In genomic region chr10:95600158-95600557, GRCh38 we compare ENCODE assay signal across 19 cellular contexts.
"Had no signal": no experiment of that assay in that cellular context is flagged by ENCODE, and none has a peak within 500 bp of the region (broad histone marks: within the 10 kb centered on the region; RNA-seq: fewer than 3 reads in every experiment).

No MANE protein-coding gene starts in this region.

- H3K9me3 ChIP-seq: esophagus squamous epithelium, mucosa of descending colon, tibial artery, upper lobe of left lung had no signal

- H3K4me3 ChIP-seq: dorsolateral prefrontal cortex, esophagus squamous epithelium, mucosa of descending colon, smooth muscle cell, tibial artery, upper lobe of left lung, uterus had no signal

- H3K36me3 ChIP-seq: tibial artery, upper lobe of left lung, uterus had no signal

- H3K9me3 Mint-ChIP-seq: natural killer cell; stimulated activated memory B cell treated with anti-CD40 and anti-IgM and Interleukin-4, amounts not matched to agents 10 μg/mL and 1 μg/mL and 100 μg/mL, for 72 hours; stimulated activated naive CD8-positive, alpha-beta T cell treated with anti-CD3 and anti-CD28 coated beads, Interleukin-15, Interleukin-2, amounts not matched to agents 100 ng/mL and 50 ng/mL, for 24 hours had no signal

- H3K27ac ChIP-seq: epithelial cell of prostate, upper lobe of left lung had no signal

- H3K4me3 Mint-ChIP-seq: natural killer cell; neural crest cell; stimulated activated memory B cell treated with anti-CD40 and anti-IgM and Interleukin-4, amounts not matched to agents 10 μg/mL and 1 μg/mL and 100 μg/mL, for 72 hours; stimulated activated naive CD8-positive, alpha-beta T cell treated with anti-CD3 and anti-CD28 coated beads, Interleukin-15, Interleukin-2, amounts not matched to agents 100 ng/mL and 50 ng/mL, for 24 hours had no signal

- H3K27me3 ChIP-seq: esophagus squamous epithelium, tibial artery, upper lobe of left lung, uterus had no signal

- H3K36me3 Mint-ChIP-seq: natural killer cell had no signal

- H3K27ac Mint-ChIP-seq: natural killer cell; stimulated activated memory B cell treated with anti-CD40 and anti-IgM and Interleukin-4, amounts not matched to agents 10 μg/mL and 1 μg/mL and 100 μg/mL, for 72 hours; stimulated activated naive CD8-positive, alpha-beta T cell treated with anti-CD3 and anti-CD28 coated beads, Interleukin-15, Interleukin-2, amounts not matched to agents 100 ng/mL and 50 ng/mL, for 24 hours had no signal

- H3K4me1 ChIP-seq: esophagus squamous epithelium, uterus had no signal

- H3K4me2 ChIP-seq: smooth muscle cell had no signal

- ATAC-seq: natural killer cell; right cardiac atrium; stimulated activated memory B cell treated with anti-CD40 and anti-IgM and Interleukin-4, amounts not matched to agents 10 μg/mL and 1 μg/mL and 100 μg/mL, for 72 hours had no signal

- DNase-seq: cortex of kidney; dorsolateral prefrontal cortex; effector CD8-positive, alpha-beta T cell; esophagus squamous epithelium; foreskin fibroblast; mammary epithelial cell; mucosa of descending colon; natural killer cell; posterior cingulate gyrus; right cardiac atrium; stimulated activated CD4-positive, alpha-beta T cell treated with anti-CD3 and anti-CD28 coated beads, Interleukin-4, amount 100 ng/mL, for 1 hour; upper lobe of left lung; uterus had no signal

- H3K4me1 Mint-ChIP-seq: natural killer cell; stimulated activated memory B cell treated with anti-CD40 and anti-IgM and Interleukin-4, amounts not matched to agents 10 μg/mL and 1 μg/mL and 100 μg/mL, for 72 hours had no signal
